18 cellular contexts compared by ENCODE assay signal in genomic region chr1:155295183-155295941, GRCh38. TPM values are rescaled to one million over a fixed set of nuclear protein-coding genes. Genes with fewer than 3 reads are reported as not detected.
DNase-seq lines count a peak whose midpoint lies in the region; ATAC-seq and TF ChIP-seq lines count a peak whose summit lies in the region.
"Had no signal": no experiment of that assay in that cellular context is flagged by ENCODE, and none has a peak within 500 bp of the region (broad histone marks: within the 10 kb centered on the region; RNA-seq: fewer than 3 reads in every experiment).

No MANE protein-coding gene starts in this region.

- peaks cover 8% of the 10 kb centered on the region for H3K4me1 Mint-ChIP-seq in stimulated activated naive CD8-positive, alpha-beta T cell treated with anti-CD3 and anti-CD28 coated beads, Interleukin-15, amount 100 ng/mL, for 72 hours
- H3K4me1 Mint-ChIP-seq in glutamatergic neuron (ENCODE audit: low read depth, unreplicated experiment): peaks cover 2% of the 10 kb centered on the region

- peaks cover 61% of the 10 kb centered on the region for H3K27me3 Mint-ChIP-seq in stimulated activated naive CD8-positive, alpha-beta T cell treated with anti-CD3 and anti-CD28 coated beads, Interleukin-15, amount 100 ng/mL, for 72 hours
- peaks cover 25% of the 10 kb centered on the region for H3K27me3 Mint-ChIP-seq in glutamatergic neuron (ENCODE audit: unreplicated experiment)

- H3K36me3 Mint-ChIP-seq in glutamatergic neuron (ENCODE audit: unreplicated experiment): no peaks in the 10 kb centered on the region

- peak; percentile 43 for ATAC-seq in stimulated activated naive CD8-positive, alpha-beta T cell treated with anti-CD3 and anti-CD28 coated beads, Interleukin-15, amount 100 ng/mL, for 72 hours
- ATAC-seq in stimulated activated naive CD8-positive, alpha-beta T cell treated with anti-CD3 and anti-CD28 coated beads, Interleukin-15, Interleukin-2, amounts not matched to agents 100 U/mL and 50 U/mL, for 24 hours: no peak
- ATAC-seq in omental fat pad (ENCODE audit: low FRiP score) (peak; percentile 38), GM21515 (IDR thresholded peaks at IDR 0.05; ENCODE audit: unreplicated experiment) (no peak), HG03045 (IDR thresholded peaks at IDR 0.05; ENCODE audit: unreplicated experiment) (no peak)
- ATAC-seq: activated CD4-positive, alpha-beta T cell treated with anti-CD3 and anti-CD28 coated beads for 36 hours had no signal

- DNase-seq in stimulated activated naive CD8-positive, alpha-beta T cell treated with anti-CD3 and anti-CD28 coated beads, Interleukin-15, amount 100 ng/mL, for 72 hours: no peak
- DNase-seq in stimulated activated naive CD8-positive, alpha-beta T cell treated with anti-CD3 and anti-CD28 coated beads, Interleukin-15, Interleukin-2, amounts not matched to agents 100 U/mL and 50 U/mL, for 24 hours: no peak
- DNase-seq in glutamatergic neuron (no peak), omental fat pad (ENCODE audit: low spot score) (no peak), H4 (ENCODE audit: low spot score) (no peak)
- no peak for DNase-seq in activated naive CD4-positive, alpha-beta T cell treated with anti-CD3 and anti-CD28 coated beads, Interleukin-2, amount 50 U/mL, for 16 hours
- DNase-seq: activated CD4-positive, alpha-beta T cell treated with anti-CD3 and anti-CD28 coated beads for 36 hours; activated T-cell treated with anti-CD3 and anti-CD28 coated beads, Interleukin-2, amount 50 U/mL, for 72 hours; dermis blood vessel endothelial cell; foreskin melanocyte; KBM-7; NCI-H1436 treated with DMSO at 0.1 percent for 48 hours; NCI-H524 treated with DMSO at 0.1 percent for 48 hours; Peyer's patch; stimulated activated CD4-positive, alpha-beta T cell treated with anti-CD3 and anti-CD28 coated beads, Interleukin-12 subunit alpha, Interleukin-12 subunit beta, amount 100 ng/mL, for 4 hours had no signal

- H3K9me3 Mint-ChIP-seq in stimulated activated naive CD8-positive, alpha-beta T cell treated with anti-CD3 and anti-CD28 coated beads, Interleukin-15, amount 100 ng/mL, for 72 hours: no peaks in the 10 kb centered on the region
- H3K9me3 Mint-ChIP-seq in glutamatergic neuron (ENCODE audit: unreplicated experiment): peaks cover 3% of the 10 kb centered on the region
- H3K9me3 Mint-ChIP-seq: activated T-cell treated with anti-CD3 and anti-CD28 coated beads, Interleukin-2, amount 50 U/mL, for 72 hours; T-helper 1 cell treated with Interleukin-12 subunit alpha and Interleukin-12 subunit beta and Interleukin-4 antibody, amounts not matched to agents 30 μg/mL and 1 μg/mL, for 36 hours had no signal

- H3K4me3 Mint-ChIP-seq in stimulated activated naive CD8-positive, alpha-beta T cell treated with anti-CD3 and anti-CD28 coated beads, Interleukin-15, amount 100 ng/mL, for 72 hours: peak overlapping the region in 1 of 2 donors; percentile 16
- H3K4me3 Mint-ChIP-seq in glutamatergic neuron (ENCODE audit: unreplicated experiment): peak overlapping the region; percentile 28
- H3K4me3 Mint-ChIP-seq: activated CD4-positive, alpha-beta T cell treated with anti-CD3 and anti-CD28 coated beads for 36 hours had no signal

- TF ChIP-seq CTCF in glutamatergic neuron (IDR thresholded peaks at IDR 0.05; ENCODE audit: partially characterized antibody, unreplicated experiment): no peak
- TF ChIP-seq CTCF in omental fat pad (IDR thresholded peaks at IDR 0.05): no peak

- H3K27ac Mint-ChIP-seq in stimulated activated naive CD8-positive, alpha-beta T cell treated with anti-CD3 and anti-CD28 coated beads, Interleukin-15, amount 100 ng/mL, for 72 hours: no peak overlapping the region
- no peak overlapping the region for H3K27ac Mint-ChIP-seq in glutamatergic neuron (ENCODE audit: unreplicated experiment)
- H3K27ac Mint-ChIP-seq: activated CD4-positive, alpha-beta T cell treated with anti-CD3 and anti-CD28 coated beads for 36 hours; activated T-cell treated with anti-CD3 and anti-CD28 coated beads, Interleukin-2, amount 50 U/mL, for 72 hours; T-helper 1 cell treated with Interleukin-12 subunit alpha and Interleukin-12 subunit beta and Interleukin-4 antibody, amounts not matched to agents 30 μg/mL and 1 μg/mL, for 36 hours had no signal

RNA-seq across cellular contexts. Expression of gene PKLR, which starts 5.9 kb away (rescaled TPM):
- total RNA-seq in glutamatergic neuron (ENCODE audit: unreplicated experiment): not detected
- not detected for total RNA-seq in omental fat pad
- not detected in 2 replicates for total RNA-seq in H4 (2014; rRNA removed; shearing (Covaris generic))
- total RNA-seq: activated CD4-positive, alpha-beta T cell treated with anti-CD3 and anti-CD28 coated beads for 36 hours; activated T-cell treated with anti-CD3 and anti-CD28 coated beads, Interleukin-2, amount 50 U/mL, for 72 hours; dermis blood vessel endothelial cell had no signal

RNA-seq across cellular contexts. Expression of gene FDPS, which starts 13.3 kb away (rescaled TPM):
- 265 TPM for total RNA-seq in glutamatergic neuron (ENCODE audit: unreplicated experiment)
- total RNA-seq in omental fat pad: 100 to 1,000 TPM in 1 of 4 donors, 10 to 100 TPM in 3; 73.9 to 151 (median 87.7) TPM
- total RNA-seq in H4 (2014; rRNA removed; shearing (Covaris generic)): 218 and 266 TPM in 2 replicates

RNA-seq across cellular contexts. Expression of gene HCN3, which starts 18.1 kb away (rescaled TPM):
- total RNA-seq in glutamatergic neuron (ENCODE audit: unreplicated experiment): 30.5 TPM
- total RNA-seq in omental fat pad: 1 to 10 TPM in 2 of 4 donors, under 1 TPM in 2; 0.36 to 2.3 (median 1.2) TPM
- 0.52 TPM in 1 of 2 replicates, not detected in the other for total RNA-seq in H4 (2014; rRNA removed; shearing (Covaris generic))

RNA-seq across cellular contexts. Expression of gene CLK2, which starts 22.1 kb away (rescaled TPM):
- 74.8 TPM for total RNA-seq in glutamatergic neuron (ENCODE audit: unreplicated experiment)
- total RNA-seq in omental fat pad: 10 to 100 TPM; 16.9 to 41.3 (median 32.7) TPM
- total RNA-seq in H4 (2014; rRNA removed; shearing (Covaris generic)): 13.7 and 14.6 TPM in 2 replicates

RNA-seq across cellular contexts. Expression of gene RUSC1, which starts 25.3 kb away (rescaled TPM):
- total RNA-seq in glutamatergic neuron (ENCODE audit: unreplicated experiment): 305 TPM
- total RNA-seq in omental fat pad: 10 to 100 TPM; 11.5 to 21.1 (median 12.5) TPM
- total RNA-seq in H4 (2014; rRNA removed; shearing (Covaris generic)): 27.5 and 33.8 TPM in 2 replicates

Comparison
In these comparisons a context has a peak if more than half of its experiments do, and no peak if none do; other contexts are left out.
1. ATAC-seq: peak in stimulated activated naive CD8-positive, alpha-beta T cell treated with anti-CD3 and anti-CD28 coated beads, Interleukin-15, amount 100 ng/mL, for 72 hours (single experiment) and omental fat pad (single experiment); none in stimulated activated naive CD8-positive, alpha-beta T cell treated with anti-CD3 and anti-CD28 coated beads, Interleukin-15, Interleukin-2, amounts not matched to agents 100 U/mL and 50 U/mL, for 24 hours (single experiment), GM21515 (single experiment) and HG03045 (single experiment).